In genomic region chr14:57749267-57749666, GRCh38 we compare ENCODE assay signal across 23 cellular contexts.
DNase-seq lines count a peak whose midpoint lies in the region; ATAC-seq and TF ChIP-seq lines count a peak whose summit lies in the region.
"Had no signal": no experiment of that assay in that cellular context is flagged by ENCODE, and none has a peak within 500 bp of the region (broad histone marks: within the 10 kb centered on the region; RNA-seq: fewer than 3 reads in every experiment).

No MANE protein-coding gene starts in this region.

- CTCF ChIA-PET in RWPE1 (lab: Yijun Ruan, JAX): interaction anchor here (0.6 to 1.1 kb wide), 3 partner anchors 300 to 361 kb away, joined by 3 to 7 read pairs (median 4); no protein-coding TSS in a partner anchor

- H3K27ac ChIP-seq in GM23248: no peak overlapping the region
- H3K27ac ChIP-seq in RWPE1: no peak overlapping the region
- H3K27ac ChIP-seq in urinary bladder (ENCODE audit: low read depth): peak overlapping the region; percentile 2
- H3K27ac ChIP-seq: WERI-Rb-1 had no signal

- in situ Hi-C loops in GM23248 (cut with MboI): no loop called here

- peak overlapping the region; percentile 18 for H3K4me2 ChIP-seq in GM23248 (ENCODE audit: unreplicated experiment)

- H2AFZ ChIP-seq in GM23248: no peak overlapping the region

- no peaks in the 10 kb centered on the region for H3K9me2 ChIP-seq in GM23248 (ENCODE audit: insufficient read depth)

- H3K27me3 ChIP-seq in GM23248 (replicated peaks; ENCODE audit: insufficient read depth): no peaks in the 10 kb centered on the region

- no peaks in the 10 kb centered on the region for H3K36me3 ChIP-seq in GM23248 (ENCODE audit: low read depth)
- no peaks in the 10 kb centered on the region for H3K36me3 ChIP-seq in urinary bladder (ENCODE audit: insufficient read depth)
- H3K36me3 ChIP-seq: WERI-Rb-1 had no signal

- peaks cover 13% of the 10 kb centered on the region for H3K4me1 ChIP-seq in GM23248 (ENCODE audit: insufficient read depth)
- no peaks in the 10 kb centered on the region for H3K4me1 ChIP-seq in urinary bladder (ENCODE audit: insufficient read depth)

- 5 to 6% methylated on average over 3 of the region's 3 CpGs for WGBS in GM23248 (ENCODE audit: low coverage in 1 of 2, low lambda C conversion rate in 2 of 2, missing lambda C conversion rate in 2 of 2), 2 experiments
- 61% methylated on average over 3 of the region's 3 CpGs for WGBS in urinary bladder

- POLR2A ChIA-PET in RWPE1 (lab: Yijun Ruan, JAX; ENCODE audit: low non-redundant PET): no interaction called here

- TF ChIP-seq CTCF in RWPE1 (conservative IDR thresholded peaks at IDR 0.05; ENCODE audit: low read depth) (no peak), fibroblast of pulmonary artery (IDR thresholded peaks at IDR 0.05; ENCODE audit: low read length, missing control alignments) (no peak)

- no peak overlapping the region for H3K9ac ChIP-seq in GM23248

- H3K9me3 ChIP-seq in GM23248 (ENCODE audit: low read depth): no peaks in the 10 kb centered on the region

- no peaks in the 10 kb centered on the region for H4K20me1 ChIP-seq in GM23248 (ENCODE audit: insufficient read depth)

- H3K79me2 ChIP-seq in GM23248 (ENCODE audit: insufficient read depth): no peaks in the 10 kb centered on the region

- H3F3A ChIP-seq in GM23248 (ENCODE audit: insufficient read depth): peaks cover 9% of the 10 kb centered on the region; the same call in 1 of the 2 replicates

- H3K4me3 ChIP-seq in GM23248: no peak overlapping the region
- H3K4me3 ChIP-seq in fibroblast of pulmonary artery (replicated peaks; ENCODE audit: low read depth, low read length): no peak overlapping the region
- H3K4me3 ChIP-seq in urinary bladder (ENCODE audit: low read depth, low read length): no peak overlapping the region

- no peak for ATAC-seq in HG02973 (IDR thresholded peaks at IDR 0.05; ENCODE audit: unreplicated experiment)
- no peak for ATAC-seq in GM19395 (IDR thresholded peaks at IDR 0.05; ENCODE audit: unreplicated experiment)
- ATAC-seq: left ventricle myocardium superior, sciatic nerve, T-cell had no signal

- DNase-seq in GM23248: peak; percentile 77
- peak; percentile 66 for DNase-seq in RWPE1 (ENCODE audit: low spot score)
- peak; percentile 53 for DNase-seq in fibroblast of pulmonary artery (ENCODE audit: low read depth)
- DNase-seq in mesenteric fat pad (ENCODE audit: low spot score): no peak
- DNase-seq: activated CD8-positive, alpha-beta memory T cell treated with anti-CD3 and anti-CD28 coated beads for 24 hours; C1 segment of cervical spinal cord; DMS153; effector memory CD4-positive, alpha-beta T cell; foreskin melanocyte; H9; Kasumi-1; left ventricle myocardium superior; NCI-H146; NCI-H2227 treated with DMSO at 0.1 percent for 48 hours; NK-92 treated with Interleukin-12 subunit alpha and Interleukin-12 subunit beta, amount 100 ng/mL, for 24 hours; nucleus accumbens; stimulated activated CD4-positive, alpha-beta T cell treated with anti-CD3 and anti-CD28 coated beads, Interleukin-1b, Interleukin-23, amount 100 ng/mL, for 48 hours; T-cell; WERI-Rb-1 had no signal
